In the genomic region with DNA sequence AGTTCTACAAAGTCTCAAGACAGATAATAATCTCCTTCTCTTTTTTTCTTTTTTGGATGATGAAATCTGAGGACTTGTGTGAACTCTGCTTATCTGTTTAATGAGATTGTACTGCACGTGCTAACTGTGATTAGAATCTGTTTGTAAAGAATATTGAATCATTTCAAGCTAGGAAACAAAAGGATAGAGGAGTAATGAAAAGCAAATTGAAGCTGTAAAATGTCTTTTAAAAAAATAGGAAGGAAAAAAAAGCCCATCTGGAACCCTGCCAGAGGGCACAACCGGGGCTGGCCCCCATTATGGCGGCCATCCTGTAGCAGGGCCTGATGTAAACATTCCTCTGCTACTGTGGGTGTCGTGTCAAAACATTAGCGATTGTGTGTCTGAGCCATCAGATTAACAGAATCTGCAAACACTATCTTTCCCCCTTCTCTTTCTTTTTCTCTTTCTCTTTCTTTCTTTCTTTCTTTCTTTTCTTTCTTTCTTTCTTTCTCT, we compare ENCODE assay signal across 1 cellular context.
TF ChIP-seq lines count a peak whose summit lies in the region.

No MANE protein-coding gene starts in this region.

TF ChIP-seq in K562, 482 proteins besides CTCF, POLR2A, EP300 and RAD21 (continued from another document):
- TF ChIP-seq, protein P1, sequence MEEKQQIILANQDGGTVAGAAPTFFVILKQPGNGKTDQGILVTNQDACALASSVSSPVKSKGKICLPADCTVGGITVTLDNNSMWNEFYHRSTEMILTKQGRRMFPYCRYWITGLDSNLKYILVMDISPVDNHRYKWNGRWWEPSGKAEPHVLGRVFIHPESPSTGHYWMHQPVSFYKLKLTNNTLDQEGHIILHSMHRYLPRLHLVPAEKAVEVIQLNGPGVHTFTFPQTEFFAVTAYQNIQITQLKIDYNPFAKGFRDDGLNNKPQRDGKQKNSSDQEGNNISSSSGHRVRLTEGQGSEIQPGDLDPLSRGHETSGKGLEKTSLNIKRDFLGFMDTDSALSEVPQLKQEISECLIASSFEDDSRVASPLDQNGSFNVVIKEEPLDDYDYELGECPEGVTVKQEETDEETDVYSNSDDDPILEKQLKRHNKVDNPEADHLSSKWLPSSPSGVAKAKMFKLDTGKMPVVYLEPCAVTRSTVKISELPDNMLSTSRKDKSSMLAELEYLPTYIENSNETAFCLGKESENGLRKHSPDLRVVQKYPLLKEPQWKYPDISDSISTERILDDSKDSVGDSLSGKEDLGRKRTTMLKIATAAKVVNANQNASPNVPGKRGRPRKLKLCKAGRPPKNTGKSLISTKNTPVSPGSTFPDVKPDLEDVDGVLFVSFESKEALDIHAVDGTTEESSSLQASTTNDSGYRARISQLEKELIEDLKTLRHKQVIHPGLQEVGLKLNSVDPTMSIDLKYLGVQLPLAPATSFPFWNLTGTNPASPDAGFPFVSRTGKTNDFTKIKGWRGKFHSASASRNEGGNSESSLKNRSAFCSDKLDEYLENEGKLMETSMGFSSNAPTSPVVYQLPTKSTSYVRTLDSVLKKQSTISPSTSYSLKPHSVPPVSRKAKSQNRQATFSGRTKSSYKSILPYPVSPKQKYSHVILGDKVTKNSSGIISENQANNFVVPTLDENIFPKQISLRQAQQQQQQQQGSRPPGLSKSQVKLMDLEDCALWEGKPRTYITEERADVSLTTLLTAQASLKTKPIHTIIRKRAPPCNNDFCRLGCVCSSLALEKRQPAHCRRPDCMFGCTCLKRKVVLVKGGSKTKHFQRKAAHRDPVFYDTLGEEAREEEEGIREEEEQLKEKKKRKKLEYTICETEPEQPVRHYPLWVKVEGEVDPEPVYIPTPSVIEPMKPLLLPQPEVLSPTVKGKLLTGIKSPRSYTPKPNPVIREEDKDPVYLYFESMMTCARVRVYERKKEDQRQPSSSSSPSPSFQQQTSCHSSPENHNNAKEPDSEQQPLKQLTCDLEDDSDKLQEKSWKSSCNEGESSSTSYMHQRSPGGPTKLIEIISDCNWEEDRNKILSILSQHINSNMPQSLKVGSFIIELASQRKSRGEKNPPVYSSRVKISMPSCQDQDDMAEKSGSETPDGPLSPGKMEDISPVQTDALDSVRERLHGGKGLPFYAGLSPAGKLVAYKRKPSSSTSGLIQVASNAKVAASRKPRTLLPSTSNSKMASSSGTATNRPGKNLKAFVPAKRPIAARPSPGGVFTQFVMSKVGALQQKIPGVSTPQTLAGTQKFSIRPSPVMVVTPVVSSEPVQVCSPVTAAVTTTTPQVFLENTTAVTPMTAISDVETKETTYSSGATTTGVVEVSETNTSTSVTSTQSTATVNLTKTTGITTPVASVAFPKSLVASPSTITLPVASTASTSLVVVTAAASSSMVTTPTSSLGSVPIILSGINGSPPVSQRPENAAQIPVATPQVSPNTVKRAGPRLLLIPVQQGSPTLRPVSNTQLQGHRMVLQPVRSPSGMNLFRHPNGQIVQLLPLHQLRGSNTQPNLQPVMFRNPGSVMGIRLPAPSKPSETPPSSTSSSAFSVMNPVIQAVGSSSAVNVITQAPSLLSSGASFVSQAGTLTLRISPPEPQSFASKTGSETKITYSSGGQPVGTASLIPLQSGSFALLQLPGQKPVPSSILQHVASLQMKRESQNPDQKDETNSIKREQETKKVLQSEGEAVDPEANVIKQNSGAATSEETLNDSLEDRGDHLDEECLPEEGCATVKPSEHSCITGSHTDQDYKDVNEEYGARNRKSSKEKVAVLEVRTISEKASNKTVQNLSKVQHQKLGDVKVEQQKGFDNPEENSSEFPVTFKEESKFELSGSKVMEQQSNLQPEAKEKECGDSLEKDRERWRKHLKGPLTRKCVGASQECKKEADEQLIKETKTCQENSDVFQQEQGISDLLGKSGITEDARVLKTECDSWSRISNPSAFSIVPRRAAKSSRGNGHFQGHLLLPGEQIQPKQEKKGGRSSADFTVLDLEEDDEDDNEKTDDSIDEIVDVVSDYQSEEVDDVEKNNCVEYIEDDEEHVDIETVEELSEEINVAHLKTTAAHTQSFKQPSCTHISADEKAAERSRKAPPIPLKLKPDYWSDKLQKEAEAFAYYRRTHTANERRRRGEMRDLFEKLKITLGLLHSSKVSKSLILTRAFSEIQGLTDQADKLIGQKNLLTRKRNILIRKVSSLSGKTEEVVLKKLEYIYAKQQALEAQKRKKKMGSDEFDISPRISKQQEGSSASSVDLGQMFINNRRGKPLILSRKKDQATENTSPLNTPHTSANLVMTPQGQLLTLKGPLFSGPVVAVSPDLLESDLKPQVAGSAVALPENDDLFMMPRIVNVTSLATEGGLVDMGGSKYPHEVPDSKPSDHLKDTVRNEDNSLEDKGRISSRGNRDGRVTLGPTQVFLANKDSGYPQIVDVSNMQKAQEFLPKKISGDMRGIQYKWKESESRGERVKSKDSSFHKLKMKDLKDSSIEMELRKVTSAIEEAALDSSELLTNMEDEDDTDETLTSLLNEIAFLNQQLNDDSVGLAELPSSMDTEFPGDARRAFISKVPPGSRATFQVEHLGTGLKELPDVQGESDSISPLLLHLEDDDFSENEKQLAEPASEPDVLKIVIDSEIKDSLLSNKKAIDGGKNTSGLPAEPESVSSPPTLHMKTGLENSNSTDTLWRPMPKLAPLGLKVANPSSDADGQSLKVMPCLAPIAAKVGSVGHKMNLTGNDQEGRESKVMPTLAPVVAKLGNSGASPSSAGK (IDR thresholded peaks at IDR 0.05): 0 out of 2 replicates have a peak, but pooled peaks have one; percentile 14
- no peak for TF ChIP-seq GABPB1 (CRISPR knock-in tag; IDR thresholded peaks at IDR 0.05)
- 0 out of 2 replicates have a peak, but pooled peaks have one; percentile 28 for TF ChIP-seq CEBPB (tag; IDR thresholded peaks at IDR 0.05)
- TF ChIP-seq CEBPG (CRISPR knock-in tag; IDR thresholded peaks at IDR 0.05): no peak
- TF ChIP-seq CEBPG (tag; conservative IDR thresholded peaks at IDR 0.05 in 1 of 2, IDR thresholded peaks at IDR 0.05 in 1 of 2): peak; percentile 59 to 75
- peak; percentile 89 for TF ChIP-seq NFIC (IDR thresholded peaks at IDR 0.05)
